In genomic region chr9:134621558-134622110, GRCh38 we compare ENCODE assay signal across 25 cellular contexts. TPM values are rescaled to one million over a fixed set of nuclear protein-coding genes. Genes with fewer than 3 reads are reported as not detected.
A peak's percentile ranks its signal among the peaks of the same experiment; 100 is the strongest.
DNase-seq lines count a peak whose midpoint lies in the region; ATAC-seq, FAIRE-seq and TF ChIP-seq lines count a peak whose summit lies in the region.
"Had no signal": no experiment of that assay in that cellular context is flagged by ENCODE, and none has a peak within 500 bp of the region (broad histone marks: within the 10 kb centered on the region; RNA-seq: fewer than 3 reads in every experiment).

No MANE protein-coding gene starts in this region.

- H4K12ac ChIP-seq in trophoblast cell (ENCODE audit: low read depth, low read length): no peak overlapping the region

- H3K4me1 ChIP-seq in A549 (peaks cover 49% of the 10 kb centered on the region), BE2C (peaks cover 3% of the 10 kb centered on the region; the same call in 1 of the 2 replicates), adrenal gland (replicated peaks in 1 of 2) (no peaks in the 10 kb centered on the region), trophoblast cell (ENCODE audit: control insufficient read depth in 1 of 2, insufficient read depth in 2 of 2, low read length in 2 of 2) (peaks cover 38 to 55% of the 10 kb centered on the region in 2 experiments)
- H3K4me1 ChIP-seq: colonic mucosa, psoas muscle had no signal

- WGBS in A549 (ENCODE audit: missing lambda C conversion rate): 80% methylated on average over 12 of the region's 12 CpGs
- WGBS in adrenal gland, 4 donors: 83 to 88% (median 86%) methylated on average over 10 to 12 of the region's 12 CpGs
- WGBS in trophoblast cell (ENCODE audit: extremely low coverage, insufficient coverage, insufficient read length): no CpG with 5 or more reads among the region's 12 CpGs

- CTCF ChIA-PET in A549 (lab: Yijun Ruan, JAX): no interaction called here

- no peak for ATAC-seq in A549
- no peak for ATAC-seq in GM18909 (IDR thresholded peaks at IDR 0.05; ENCODE audit: poor library complexity, unreplicated experiment)
- ATAC-seq in HG03135 (IDR thresholded peaks at IDR 0.05; ENCODE audit: unreplicated experiment): no peak
- ATAC-seq: activated CD4-positive, CD25-positive, alpha-beta regulatory T cell treated with anti-CD3 and anti-CD28 coated beads, Interleukin-2, amount 50 U/mL, for 24 hours; HCT116; left lobe of liver; psoas muscle; stimulated activated memory B cell treated with anti-CD40 and anti-IgM and Interleukin-4, amounts not matched to agents 10 μg/mL and 1 μg/mL and 100 μg/mL, for 72 hours had no signal

- POLR2A ChIA-PET in A549 (lab: Yijun Ruan, JAX): interaction anchor here (0.7 kb wide), 2 partner anchors 19 to 21 kb away, joined by 3 read pairs; no protein-coding TSS in a partner anchor

- TF ChIP-seq RAD21 in A549 (conservative IDR thresholded peaks at IDR 0.05 in 1 of 2, IDR thresholded peaks at IDR 0.05 in 1 of 2): no peak

- no peaks in the 10 kb centered on the region for H3K79me2 ChIP-seq in trophoblast cell (ENCODE audit: control insufficient read depth, insufficient read depth, low read length, poor library complexity)

- TF ChIP-seq POLR2A in A549 (IDR thresholded peaks at IDR 0.05; ENCODE audit: low read length): no peak
- TF ChIP-seq POLR2A in adrenal gland (IDR thresholded peaks at IDR 0.05): no peak

- H2BK120ac ChIP-seq in trophoblast cell (ENCODE audit: insufficient read depth, low read length, poor library complexity): no peak overlapping the region

- no peak for TF ChIP-seq CTCF in A549 (IDR thresholded peaks at IDR 0.05)
- TF ChIP-seq CTCF in BE2C (IDR thresholded peaks at IDR 0.05; ENCODE audit: low read depth, low read length): no peak
- no peak for TF ChIP-seq CTCF in adrenal gland (IDR thresholded peaks at IDR 0.05)

- no peaks in the 10 kb centered on the region for H3K27me3 ChIP-seq in BE2C
- no peaks in the 10 kb centered on the region for H3K27me3 ChIP-seq in adrenal gland
- no peaks in the 10 kb centered on the region for H3K27me3 ChIP-seq in trophoblast cell (ENCODE audit: insufficient read depth, low read length)
- H3K27me3 ChIP-seq: colonic mucosa, neutrophil had no signal

- H3K4ac ChIP-seq in trophoblast cell (ENCODE audit: low read depth, low read length): no peak overlapping the region

- no peak overlapping the region for H3K23ac ChIP-seq in trophoblast cell (ENCODE audit: low read length)

- H3K18ac ChIP-seq in trophoblast cell (ENCODE audit: low read length): no peak overlapping the region

- no peak overlapping the region for H3K9ac ChIP-seq in trophoblast cell (ENCODE audit: low read length)

- H3K4me3 ChIP-seq in A549 (no peak overlapping the region), BE2C (ENCODE audit: low read depth, low read length) (no peak overlapping the region), adrenal gland (no peak overlapping the region), trophoblast cell (ENCODE audit: low read depth, low read length) (no peak overlapping the region)
- H3K4me3 ChIP-seq: colonic mucosa, psoas muscle had no signal

- DNase-seq in A549 (ENCODE audit: low read depth in 1 of 2, low spot score in 1 of 2): no peak
- peak; percentile 3 for DNase-seq in BE2C
- peak in 4 of 7 donors; percentile 3 to 31 (median 6) for DNase-seq in adrenal gland
- no peak for DNase-seq in trophoblast cell
- no peak for DNase-seq in GOT3 (lab: John Stamatoyannopoulos, UW)
- no peak for DNase-seq in RKO (ENCODE audit: low spot score)
- DNase-seq: activated CD4-positive, alpha-beta T cell treated with anti-CD3 and anti-CD28 coated beads, Interleukin-2, amount 50 U/mL, for 4 hours; anterior cingulate cortex; colonic mucosa; DMS79 treated with DMSO at 0.1 percent for 48 hours; effector CD8-positive, alpha-beta T cell; GDM1; NCI-H1048; NCI-H2107; NCI-H446 treated with DMSO at 0.1 percent for 48 hours; NCI-H774; psoas muscle; RPMI8226 had no signal

- H3K36me3 ChIP-seq in BE2C (no peaks in the 10 kb centered on the region), adrenal gland (replicated peaks in 1 of 2) (no peaks in the 10 kb centered on the region), trophoblast cell (ENCODE audit: control insufficient read depth in 1 of 2, insufficient read depth in 2 of 2, low read length in 2 of 2) (no peaks in the 10 kb centered on the region)
- H3K36me3 ChIP-seq: colonic mucosa, neutrophil had no signal

- H3K4me2 ChIP-seq in A549 (no peak overlapping the region), trophoblast cell (ENCODE audit: low read length) (no peak overlapping the region)

- H4K91ac ChIP-seq in trophoblast cell (ENCODE audit: low read depth, low read length): peak overlapping the region; percentile 52

- no peak overlapping the region for H2AFZ ChIP-seq in trophoblast cell (ENCODE audit: insufficient read depth, low read length, poor library complexity)

- no peak overlapping the region for H3K14ac ChIP-seq in trophoblast cell (ENCODE audit: low read length)

- H4K8ac ChIP-seq in trophoblast cell (ENCODE audit: low read depth, low read length): no peak overlapping the region

- FAIRE-seq in A549 (lab: Jason Lieb, UNC): no peak

- TF ChIP-seq EP300 in A549 (IDR thresholded peaks at IDR 0.05): no peak

- peak overlapping the region; percentile 42 for H2BK12ac ChIP-seq in trophoblast cell (ENCODE audit: low read length)

- H3K27ac ChIP-seq in A549 (peak overlapping the region; percentile 13 to 58; a peak in 4 of 6 replicates), adrenal gland (no peak overlapping the region), trophoblast cell (ENCODE audit: low read depth, low read length) (no peak overlapping the region)
- H3K27ac ChIP-seq: colonic mucosa, neutrophil, psoas muscle had no signal

- no peak overlapping the region for H2BK5ac ChIP-seq in trophoblast cell (ENCODE audit: low read depth, low read length, poor library complexity)

- H3K9me3 ChIP-seq in A549 (no peaks in the 10 kb centered on the region), BE2C (no peaks in the 10 kb centered on the region), adrenal gland (replicated peaks in 1 of 3) (no peaks in the 10 kb centered on the region), trophoblast cell (ENCODE audit: insufficient read depth, low read depth, low read length) (peaks cover 2% of the 10 kb centered on the region)
- H3K9me3 ChIP-seq: colonic mucosa, neutrophil, psoas muscle had no signal

- peaks cover 37% of the 10 kb centered on the region for H3K79me1 ChIP-seq in trophoblast cell (ENCODE audit: low read length)

- H2AK5ac ChIP-seq in trophoblast cell (ENCODE audit: low read length): peak overlapping the region; percentile 47

- intact Hi-C loops in adrenal gland (cut with DNase I): no loop called here

TF ChIP-seq in A549, 52 proteins besides CTCF, POLR2A, EP300 and RAD21:
- no peak for TF ChIP-seq ZNF302 (CRISPR knock-in tag; IDR thresholded peaks at IDR 0.05)
- TF ChIP-seq SMC3 (IDR thresholded peaks at IDR 0.05): no peak
- no peak for TF ChIP-seq HOXB13 (CRISPR knock-in tag; IDR thresholded peaks at IDR 0.05; ENCODE audit: low read depth)
- TF ChIP-seq CHD4 (IDR thresholded peaks at IDR 0.05; ENCODE audit: borderline replicate concordance): no peak
- no peak for TF ChIP-seq E2F6 (IDR thresholded peaks at IDR 0.05; ENCODE audit: borderline replicate concordance, low read depth)
- TF ChIP-seq PHF8 (IDR thresholded peaks at IDR 0.05; ENCODE audit: borderline replicate concordance, low read depth): no peak
- TF ChIP-seq CHD2 (IDR thresholded peaks at IDR 0.05; ENCODE audit: low read length, partially characterized antibody): no peak
- TF ChIP-seq FOSL2 (IDR thresholded peaks at IDR 0.05): no peak
- no peak for TF ChIP-seq FOSL2 (CRISPR knock-in tag; IDR thresholded peaks at IDR 0.05)
- no peak for TF ChIP-seq ATOH8 (CRISPR knock-in tag; IDR thresholded peaks at IDR 0.05; ENCODE audit: low read depth)
- TF ChIP-seq PBX3 (IDR thresholded peaks at IDR 0.05): no peak
- no peak for TF ChIP-seq CEBPB (IDR thresholded peaks at IDR 0.05)
- TF ChIP-seq KDM1A (IDR thresholded peaks at IDR 0.05; ENCODE audit: low read depth): no peak
- no peak for TF ChIP-seq JUNB (IDR thresholded peaks at IDR 0.05)
- no peak for TF ChIP-seq SREBF2 (IDR thresholded peaks at IDR 0.05)

RNA-seq across cellular contexts. Expression of gene COL5A1, which starts 20.0 kb away (rescaled TPM):
- polyA plus RNA-seq in A549 (2011; rRNA removed) (15.2 and 16.1 TPM in 2 replicates), A549 (2017; fragmentation: RNase III; extraction: RNeasy Plus Mini Kit Qiagen cat#74134 plus additional on column Dnase treatment) (50.7 to 72.3 TPM (median 67.5 TPM) in 3 replicates), adrenal gland (10 to 100 TPM in 2 of 3 donors, 1 to 10 TPM in 1; 3.5 to 44.3 (median 14.1) TPM)
- 19.4 and 22.8 TPM in 2 replicates for polyA plus RNA-seq in A549 (2012; cell fraction: cytosol; rRNA removed)
- polyA plus RNA-seq in A549 (2012; cell fraction: nucleus; rRNA removed): 109 and 117 TPM in 2 replicates
- polyA minus RNA-seq in A549 (2011; rRNA and poly(A)+ RNA removed): 18.7 and 27.1 TPM in 2 replicates
- polyA plus RNA-seq in BE2C (2012; ENCODE audit: insufficient read depth, insufficient read length, low read depth): 2.0 TPM
- 10 to 100 TPM; 15.2 to 45.5 (median 32.5) TPM for total RNA-seq in adrenal gland
- polyA plus RNA-seq in trophoblast cell (2013): 431 and 476 TPM in 2 replicates

Comparison
In these comparisons a context has a peak if more than half of its experiments do, and no peak if none do; other contexts are left out.
1. DNase-seq: peak in BE2C (single experiment) and adrenal gland (4 of 7); none in A549 (0 of 2), trophoblast cell (0 of 2), GOT3 (single experiment) and RKO (single experiment).
2. H3K27ac ChIP-seq: peak in A549 (2 of 2); none in adrenal gland (0 of 5) and trophoblast cell (single experiment).